Comparison of ENCODE assay signal across 9 cellular contexts in genomic region chr20:63911171-63911570, GRCh38. TPM values are rescaled to one million over a fixed set of nuclear protein-coding genes. Genes with fewer than 3 reads are reported as not detected.
DNase-seq lines count a peak whose midpoint lies in the region; ATAC-seq and TF ChIP-seq lines count a peak whose summit lies in the region.
"Had no signal": no experiment of that assay in that cellular context is flagged by ENCODE, and none has a peak within 500 bp of the region (broad histone marks: within the 10 kb centered on the region; RNA-seq: fewer than 3 reads in every experiment).

No MANE protein-coding gene starts in this region.

- H3K4me1 Mint-ChIP-seq in HFFc6 (ENCODE audit: low read depth): peaks cover 22% of the 10 kb centered on the region
- H3K4me1 Mint-ChIP-seq in mesothelial cell of epicardium: no peaks in the 10 kb centered on the region

- H3K27me3 ChIP-seq in WERI-Rb-1 (ENCODE audit: insufficient read depth, low read depth, severe bottlenecking): no peaks in the 10 kb centered on the region

- no peaks in the 10 kb centered on the region; the same call in 1 of the 2 replicates for H3K27me3 Mint-ChIP-seq in HFFc6 (ENCODE audit: insufficient read depth)
- no peaks in the 10 kb centered on the region for H3K27me3 Mint-ChIP-seq in mesothelial cell of epicardium (ENCODE audit: low read depth)

- no peaks in the 10 kb centered on the region for H3K36me3 ChIP-seq in WERI-Rb-1

- peaks cover 20% of the 10 kb centered on the region for H3K36me3 Mint-ChIP-seq in HFFc6 (ENCODE audit: low read depth)
- peaks cover 18% of the 10 kb centered on the region for H3K36me3 Mint-ChIP-seq in mesothelial cell of epicardium

- TF ChIP-seq CTCF in HFFc6 (IDR thresholded peaks at IDR 0.05): no peak
- no peak for TF ChIP-seq CTCF in astrocyte of the spinal cord (IDR thresholded peaks at IDR 0.05; ENCODE audit: low read depth, low read length)
- no peak for TF ChIP-seq CTCF in mesothelial cell of epicardium (IDR thresholded peaks at IDR 0.05; ENCODE audit: unreplicated experiment)
- TF ChIP-seq CTCF in WERI-Rb-1 (IDR thresholded peaks at IDR 0.05; ENCODE audit: low read depth, low read length): no peak

- no peaks in the 10 kb centered on the region for H3K9me3 ChIP-seq in WERI-Rb-1 (ENCODE audit: severe bottlenecking)

- DNase-seq in A172 (ENCODE audit: low spot score): peak; percentile 76
- no peak for DNase-seq in HFFc6
- peak; percentile 35 for DNase-seq in astrocyte of the spinal cord (ENCODE audit: low read depth, low spot score)
- no peak for DNase-seq in mesothelial cell of epicardium (ENCODE audit: low spot score in 2 of 2, unreplicated experiment in 2 of 2)
- DNase-seq in mesenteric fat pad (ENCODE audit: low spot score): no peak
- no peak for DNase-seq in T-helper 1 cell
- DNase-seq in WERI-Rb-1: no peak
- DNase-seq: stimulated activated CD4-positive, alpha-beta T cell treated with anti-CD3 and anti-CD28 coated beads, Interleukin-2, amount 100 ng/mL, for 24 hours had no signal

- H3K4me3 Mint-ChIP-seq in HFFc6: no peak overlapping the region
- H3K4me3 Mint-ChIP-seq in mesothelial cell of epicardium: no peak overlapping the region

- in situ Hi-C loops in astrocyte of the spinal cord (cut with HindIII; ENCODE audit: low sequenced_read_pairs): no loop called here

- 0 out of 2 replicates have a peak, but pooled peaks cover 1% of the 10 kb centered on the region for H3K9me3 Mint-ChIP-seq in HFFc6
- peaks cover 6% of the 10 kb centered on the region for H3K9me3 Mint-ChIP-seq in mesothelial cell of epicardium

- no peak overlapping the region for H3K27ac ChIP-seq in WERI-Rb-1

- H3K4me3 ChIP-seq in astrocyte of the spinal cord (ENCODE audit: low read depth, low read length): no peak overlapping the region
- no peak overlapping the region for H3K4me3 ChIP-seq in WERI-Rb-1 (ENCODE audit: low read depth, low read length)

- peak overlapping the region; percentile 40 for H3K27ac Mint-ChIP-seq in HFFc6
- H3K27ac Mint-ChIP-seq in mesothelial cell of epicardium: peak overlapping the region; percentile 33

- no peak for ATAC-seq in GM18520 (IDR thresholded peaks at IDR 0.05; ENCODE audit: unreplicated experiment)

RNA-seq across cellular contexts. Expression of gene DNAJC5, which starts 16.2 kb away (rescaled TPM):
- total RNA-seq in A172 (2014; rRNA removed; shearing (Covaris generic)): 48.1 and 50.2 TPM in 2 replicates
- total RNA-seq in HFFc6 (2021; fragmentation: NEBNext Ultra II Directional; extraction: Animal tissue kit (Norgen Biotek cat#: 25700)): 10 to 100 TPM; 52.0 to 65.8 (median 56.2) TPM
- total RNA-seq in mesothelial cell of epicardium (40.6 to 43.2 TPM (median 41.6 TPM) in 3 replicates), mesenteric fat pad (50.5 TPM)

RNA-seq across cellular contexts. Expression of gene UCKL1, which starts 45.0 kb away (rescaled TPM):
- 27.2 and 27.6 TPM in 2 replicates for total RNA-seq in A172 (2014; rRNA removed; shearing (Covaris generic))
- total RNA-seq in HFFc6 (2021; fragmentation: NEBNext Ultra II Directional; extraction: Animal tissue kit (Norgen Biotek cat#: 25700)): 10 to 100 TPM; 17.2 to 21.7 (median 19.4) TPM
- total RNA-seq in mesothelial cell of epicardium (56.8 to 60.0 TPM (median 58.0 TPM) in 3 replicates), mesenteric fat pad (36.0 TPM)

RNA-seq across cellular contexts. Expression of gene TPD52L2, which starts 46.1 kb away (rescaled TPM):
- 149 and 174 TPM in 2 replicates for total RNA-seq in A172 (2014; rRNA removed; shearing (Covaris generic))
- 100 to 1,000 TPM; 161 to 196 (median 169) TPM for total RNA-seq in HFFc6 (2021; fragmentation: NEBNext Ultra II Directional; extraction: Animal tissue kit (Norgen Biotek cat#: 25700))
- 73.1 to 77.3 TPM (median 73.8 TPM) in 3 replicates for total RNA-seq in mesothelial cell of epicardium
- total RNA-seq in mesenteric fat pad: 114 TPM

RNA-seq across cellular contexts. Expression of gene ABHD16B, which starts 49.9 kb away (rescaled TPM):
- total RNA-seq in A172 (2014; rRNA removed; shearing (Covaris generic)): not detected in 2 replicates
- not detected for total RNA-seq in HFFc6 (2021; fragmentation: NEBNext Ultra II Directional; extraction: Animal tissue kit (Norgen Biotek cat#: 25700))
- total RNA-seq in mesothelial cell of epicardium: not detected in 3 replicates
- not detected for total RNA-seq in mesenteric fat pad

RNA-seq across cellular contexts. Expression of gene ZNF512B, which starts 58.6 kb away (rescaled TPM):
- 16.8 and 17.0 TPM in 2 replicates for total RNA-seq in A172 (2014; rRNA removed; shearing (Covaris generic))
- 10 to 100 TPM; 20.7 to 26.1 (median 21.4) TPM for total RNA-seq in HFFc6 (2021; fragmentation: NEBNext Ultra II Directional; extraction: Animal tissue kit (Norgen Biotek cat#: 25700))
- total RNA-seq in mesothelial cell of epicardium (60.0 to 62.0 TPM (median 61.0 TPM) in 3 replicates), mesenteric fat pad (18.7 TPM)

Comparison
In these comparisons a context has a peak if more than half of its experiments do, and no peak if none do; other contexts are left out.
1. DNase-seq: peak in A172 (single experiment) and astrocyte of the spinal cord (single experiment); none in HFFc6 (single experiment), mesothelial cell of epicardium (0 of 2), mesenteric fat pad (single experiment), T-helper 1 cell (0 of 5) and WERI-Rb-1 (single experiment).